In the genomic region with DNA sequence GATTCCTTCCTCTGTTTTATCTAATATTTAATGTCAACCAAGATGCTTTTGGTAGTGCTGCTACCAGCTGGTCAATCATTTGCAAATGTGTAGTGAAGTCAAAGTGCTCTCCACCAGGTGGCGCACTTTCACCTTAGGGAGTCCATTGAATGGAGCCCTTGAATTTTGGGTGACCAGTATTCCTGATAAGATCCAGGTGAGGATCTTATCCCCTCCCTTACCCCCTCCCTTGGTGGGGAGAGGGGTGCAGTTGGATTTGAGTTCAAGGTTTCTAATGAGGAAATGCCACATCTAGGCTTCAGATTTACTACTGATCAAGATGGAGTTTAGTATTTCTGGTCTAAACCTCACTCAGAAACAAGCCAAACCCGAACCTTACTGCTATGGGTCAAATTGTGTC, we compare ENCODE assay signal across 8 cellular contexts. TPM values are rescaled to one million over a fixed set of nuclear protein-coding genes. Genes with fewer than 3 reads are reported as not detected.
DNase-seq lines count a peak whose midpoint lies in the region; ATAC-seq, FAIRE-seq and TF ChIP-seq lines count a peak whose summit lies in the region.

No MANE protein-coding gene starts in this region.

- ATAC-seq in T-helper 17 cell (peak; percentile 70), right cardiac atrium (peak; percentile 53 to 69), gastrocnemius medialis (peak; percentile 75 to 76), HG03175 (IDR thresholded peaks at IDR 0.05; ENCODE audit: unreplicated experiment) (no peak)

- H3K36me3 Mint-ChIP-seq in T-helper 17 cell (ENCODE audit: low read depth), result peaks cover 3% of the 10 kb centered on the region

- 35% methylated on average over 2 of the region's 2 CpGs for WGBS in right cardiac atrium

- intact Hi-C loops in ascending aorta (cut with DNase I), result loop anchor here (1.0 to 5.0 kb wide), 3 partner anchors 104 to 1529 kb away; no protein-coding TSS in a partner anchor
- intact Hi-C loops in right cardiac atrium (cut with DNase I), result loop anchor here (1.0 to 10.0 kb wide), 4 partner anchors 104 to 207 kb away; no protein-coding TSS in a partner anchor
- intact Hi-C loops in gastrocnemius medialis (cut with DNase I; ENCODE audit: low total_unique reads), result loop anchor here (1.0 kb wide), 2 partner anchors 106 to 204 kb away; no protein-coding TSS in a partner anchor

- no peak overlapping the region for H3K4me3 ChIP-seq in ascending aorta
- no peak overlapping the region for H3K4me3 ChIP-seq in right cardiac atrium (ENCODE audit: low read length)
- no peak overlapping the region for H3K4me3 ChIP-seq in gastrocnemius medialis

- in situ Hi-C loops in gastrocnemius medialis (cut with MboI; ENCODE audit: low sequenced_read_pairs in 4 of 4), result loop anchor here (5.0 to 25.0 kb wide), 3 partner anchors 104 to 309 kb away; no protein-coding TSS in a partner anchor

- peaks cover 4% of the 10 kb centered on the region for H3K4me1 Mint-ChIP-seq in T-helper 17 cell

- H3K4me3 Mint-ChIP-seq in T-helper 17 cell, result peak overlapping the region; percentile 21

- H3K27ac ChIP-seq in ascending aorta, result no peak overlapping the region
- H3K27ac ChIP-seq in right cardiac atrium (ENCODE audit: low read length), result no peak overlapping the region
- no peak overlapping the region for H3K27ac ChIP-seq in gastrocnemius medialis

- TF ChIP-seq POLR2A in H54 (IDR thresholded peaks at IDR 0.05; ENCODE audit: low read depth, low read length) (no peak), gastrocnemius medialis (IDR thresholded peaks at IDR 0.05) (no peak)

- TF ChIP-seq CTCF in ascending aorta (IDR thresholded peaks at IDR 0.05) (peak; percentile 68 to 83 (median 82)), gastrocnemius medialis (IDR thresholded peaks at IDR 0.05 in 4 of 5, conservative IDR thresholded peaks at IDR 0.05 in 1 of 5) (peak; percentile 76 to 92 (median 88))

- peaks cover 44% of the 10 kb centered on the region for H3K27me3 Mint-ChIP-seq in T-helper 17 cell

- H3K4me1 ChIP-seq in ascending aorta (no peaks in the 10 kb centered on the region), right cardiac atrium (ENCODE audit: control insufficient read depth, insufficient read depth, low read length) (no peaks in the 10 kb centered on the region), gastrocnemius medialis (no peaks in the 10 kb centered on the region)

- H3K27ac Mint-ChIP-seq in T-helper 17 cell, result no peak overlapping the region

- H3K36me3 ChIP-seq in ascending aorta, result no peaks in the 10 kb centered on the region
- H3K36me3 ChIP-seq in gastrocnemius medialis, result no peaks in the 10 kb centered on the region

- H3K27me3 ChIP-seq in ascending aorta, result peaks cover 12% of the 10 kb centered on the region
- no peaks in the 10 kb centered on the region for H3K27me3 ChIP-seq in right cardiac atrium (ENCODE audit: control insufficient read depth, insufficient read depth)
- H3K27me3 ChIP-seq in gastrocnemius medialis, result no peaks in the 10 kb centered on the region

- peak; percentile 91 for FAIRE-seq in H54 (lab: Jason Lieb, UNC)

- peak; percentile 73 for DNase-seq in ELF-1 (ENCODE audit: low read depth, low spot score)
- peak; percentile 60 for DNase-seq in H54 (ENCODE audit: insufficient read length, low spot score)
- DNase-seq in NCI-H1105 (lab: John Stamatoyannopoulos, UW), result peak; percentile 74
- peak; percentile 59 to 73 (median 69) for DNase-seq in T-helper 17 cell
- DNase-seq in ascending aorta (ENCODE audit: low spot score in 2 of 2), result peak; percentile 33 to 92
- peak; percentile 88 to 96 (median 90) for DNase-seq in right cardiac atrium
- DNase-seq in gastrocnemius medialis, result peak; percentile 81 to 82

- H3K9me3 ChIP-seq in T-helper 17 cell (ENCODE audit: control insufficient read depth, low read length, poor library complexity, severe bottlenecking), result no peaks in the 10 kb centered on the region
- no peaks in the 10 kb centered on the region for H3K9me3 ChIP-seq in ascending aorta
- H3K9me3 ChIP-seq in right cardiac atrium (ENCODE audit: control insufficient read depth, low read length), result no peaks in the 10 kb centered on the region
- no peaks in the 10 kb centered on the region for H3K9me3 ChIP-seq in gastrocnemius medialis

RNA-seq across cellular contexts. Expression of gene E2F6, which starts 12.0 kb away (rescaled TPM):
- total RNA-seq in T-helper 17 cell, result 1 to 10 TPM; 4.4 to 5.1 TPM
- total RNA-seq in ascending aorta, result 1.9 TPM
- 10 to 100 TPM; 15.7 to 19.9 (median 16.2) TPM for total RNA-seq in right cardiac atrium
- 10.9 TPM for polyA plus RNA-seq in right cardiac atrium
- 10 to 100 TPM; 29.4 to 46.1 (median 36.2) TPM for total RNA-seq in gastrocnemius medialis

RNA-seq across cellular contexts. Expression of gene GREB1, which starts 55.9 kb away (rescaled TPM):
- total RNA-seq in T-helper 17 cell (1 to 10 TPM in 1 of 2 donors, under 1 TPM in 1; 0.15 to 1.1 TPM), ascending aorta (5.9 TPM), right cardiac atrium (10 to 100 TPM in 3 of 4 donors, 1 to 10 TPM in 1; 7.3 to 17.7 (median 11.1) TPM), gastrocnemius medialis (1 to 10 TPM; 1.7 to 9.3 (median 2.6) TPM)
- polyA plus RNA-seq in right cardiac atrium, result 4.6 TPM
